1 cellular context compared by ENCODE assay signal in the genomic region with DNA sequence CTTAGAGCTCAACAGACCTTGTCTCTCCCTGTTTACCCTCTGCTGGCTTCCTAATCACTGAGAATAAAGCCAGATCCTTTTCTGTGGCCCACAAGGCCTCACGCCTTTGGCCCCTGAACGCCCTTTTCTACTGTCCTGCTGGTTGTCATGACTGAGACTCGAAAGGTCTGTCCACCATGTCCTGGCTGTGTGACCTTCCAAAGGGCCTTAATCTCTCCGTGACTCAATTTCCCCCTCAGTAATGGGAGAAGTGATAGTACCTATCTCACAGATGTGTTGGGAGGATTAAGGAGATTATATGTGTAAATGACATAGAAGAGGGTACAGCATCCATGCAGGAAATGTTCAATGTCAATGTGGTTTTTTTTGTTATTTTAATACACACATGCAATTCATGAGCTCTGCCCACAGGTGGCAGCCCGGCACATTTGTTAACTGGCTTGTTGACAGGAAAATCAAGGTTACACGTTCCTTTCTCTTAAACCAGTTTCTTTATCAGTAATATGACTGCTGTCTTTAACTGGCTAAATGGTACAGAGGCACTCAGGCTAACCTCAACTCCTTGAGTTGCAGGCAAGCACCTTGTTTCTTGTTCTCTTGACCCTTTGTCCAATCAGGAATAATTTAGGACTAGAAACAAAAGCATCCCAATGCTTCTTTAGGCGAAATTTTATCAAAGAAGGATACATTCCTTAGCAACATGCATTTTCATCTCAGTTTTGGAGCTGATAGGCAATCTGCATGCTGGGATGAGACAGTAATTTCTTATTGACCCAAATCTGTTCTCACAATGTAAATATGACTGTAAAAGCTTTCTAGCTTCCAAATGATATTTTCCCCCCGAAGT.
TF ChIP-seq lines count a peak whose summit lies in the region.

No MANE protein-coding gene starts in this region.

TF ChIP-seq in K562, 482 proteins besides CTCF, POLR2A, EP300 and RAD21 (continued from another document and continues in another):
- TF ChIP-seq, protein P1, sequence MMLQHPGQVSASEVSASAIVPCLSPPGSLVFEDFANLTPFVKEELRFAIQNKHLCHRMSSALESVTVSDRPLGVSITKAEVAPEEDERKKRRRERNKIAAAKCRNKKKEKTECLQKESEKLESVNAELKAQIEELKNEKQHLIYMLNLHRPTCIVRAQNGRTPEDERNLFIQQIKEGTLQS (IDR thresholded peaks at IDR 0.05): no peak
- TF ChIP-seq, protein P1 (CRISPR knock-in tag; conservative IDR thresholded peaks at IDR 0.05): no peak
- 0 out of 2 replicates have a peak, but pooled peaks have one; percentile 27 for TF ChIP-seq HDAC2 (IDR thresholded peaks at IDR 0.05)
- TF ChIP-seq PHF20 (IDR thresholded peaks at IDR 0.05; ENCODE audit: partially characterized antibody): no peak
- peak in 1 of 2 experiments; percentile 53; a peak in 2 of 4 replicates for TF ChIP-seq RCOR1 (IDR thresholded peaks at IDR 0.05; ENCODE audit: borderline replicate concordance in 1 of 2, low read depth in 2 of 2, low read length in 2 of 2)
- no peak for TF ChIP-seq ZNF707 (CRISPR knock-in tag; conservative IDR thresholded peaks at IDR 0.05)
- TF ChIP-seq, protein P2, sequence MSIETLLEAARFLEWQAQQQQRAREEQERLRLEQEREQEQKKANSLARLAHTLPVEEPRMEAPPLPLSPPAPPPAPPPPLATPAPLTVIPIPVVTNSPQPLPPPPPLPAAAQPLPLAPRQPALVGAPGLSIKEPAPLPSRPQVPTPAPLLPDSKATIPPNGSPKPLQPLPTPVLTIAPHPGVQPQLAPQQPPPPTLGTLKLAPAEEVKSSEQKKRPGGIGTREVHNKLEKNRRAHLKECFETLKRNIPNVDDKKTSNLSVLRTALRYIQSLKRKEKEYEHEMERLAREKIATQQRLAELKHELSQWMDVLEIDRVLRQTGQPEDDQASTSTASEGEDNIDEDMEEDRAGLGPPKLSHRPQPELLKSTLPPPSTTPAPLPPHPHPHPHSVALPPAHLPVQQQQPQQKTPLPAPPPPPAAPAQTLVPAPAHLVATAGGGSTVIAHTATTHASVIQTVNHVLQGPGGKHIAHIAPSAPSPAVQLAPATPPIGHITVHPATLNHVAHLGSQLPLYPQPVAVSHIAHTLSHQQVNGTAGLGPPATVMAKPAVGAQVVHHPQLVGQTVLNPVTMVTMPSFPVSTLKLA (conservative IDR thresholded peaks at IDR 0.05): peak; percentile 48 to 53; a peak in 3 of 4 replicates
- TF ChIP-seq, protein P3, sequence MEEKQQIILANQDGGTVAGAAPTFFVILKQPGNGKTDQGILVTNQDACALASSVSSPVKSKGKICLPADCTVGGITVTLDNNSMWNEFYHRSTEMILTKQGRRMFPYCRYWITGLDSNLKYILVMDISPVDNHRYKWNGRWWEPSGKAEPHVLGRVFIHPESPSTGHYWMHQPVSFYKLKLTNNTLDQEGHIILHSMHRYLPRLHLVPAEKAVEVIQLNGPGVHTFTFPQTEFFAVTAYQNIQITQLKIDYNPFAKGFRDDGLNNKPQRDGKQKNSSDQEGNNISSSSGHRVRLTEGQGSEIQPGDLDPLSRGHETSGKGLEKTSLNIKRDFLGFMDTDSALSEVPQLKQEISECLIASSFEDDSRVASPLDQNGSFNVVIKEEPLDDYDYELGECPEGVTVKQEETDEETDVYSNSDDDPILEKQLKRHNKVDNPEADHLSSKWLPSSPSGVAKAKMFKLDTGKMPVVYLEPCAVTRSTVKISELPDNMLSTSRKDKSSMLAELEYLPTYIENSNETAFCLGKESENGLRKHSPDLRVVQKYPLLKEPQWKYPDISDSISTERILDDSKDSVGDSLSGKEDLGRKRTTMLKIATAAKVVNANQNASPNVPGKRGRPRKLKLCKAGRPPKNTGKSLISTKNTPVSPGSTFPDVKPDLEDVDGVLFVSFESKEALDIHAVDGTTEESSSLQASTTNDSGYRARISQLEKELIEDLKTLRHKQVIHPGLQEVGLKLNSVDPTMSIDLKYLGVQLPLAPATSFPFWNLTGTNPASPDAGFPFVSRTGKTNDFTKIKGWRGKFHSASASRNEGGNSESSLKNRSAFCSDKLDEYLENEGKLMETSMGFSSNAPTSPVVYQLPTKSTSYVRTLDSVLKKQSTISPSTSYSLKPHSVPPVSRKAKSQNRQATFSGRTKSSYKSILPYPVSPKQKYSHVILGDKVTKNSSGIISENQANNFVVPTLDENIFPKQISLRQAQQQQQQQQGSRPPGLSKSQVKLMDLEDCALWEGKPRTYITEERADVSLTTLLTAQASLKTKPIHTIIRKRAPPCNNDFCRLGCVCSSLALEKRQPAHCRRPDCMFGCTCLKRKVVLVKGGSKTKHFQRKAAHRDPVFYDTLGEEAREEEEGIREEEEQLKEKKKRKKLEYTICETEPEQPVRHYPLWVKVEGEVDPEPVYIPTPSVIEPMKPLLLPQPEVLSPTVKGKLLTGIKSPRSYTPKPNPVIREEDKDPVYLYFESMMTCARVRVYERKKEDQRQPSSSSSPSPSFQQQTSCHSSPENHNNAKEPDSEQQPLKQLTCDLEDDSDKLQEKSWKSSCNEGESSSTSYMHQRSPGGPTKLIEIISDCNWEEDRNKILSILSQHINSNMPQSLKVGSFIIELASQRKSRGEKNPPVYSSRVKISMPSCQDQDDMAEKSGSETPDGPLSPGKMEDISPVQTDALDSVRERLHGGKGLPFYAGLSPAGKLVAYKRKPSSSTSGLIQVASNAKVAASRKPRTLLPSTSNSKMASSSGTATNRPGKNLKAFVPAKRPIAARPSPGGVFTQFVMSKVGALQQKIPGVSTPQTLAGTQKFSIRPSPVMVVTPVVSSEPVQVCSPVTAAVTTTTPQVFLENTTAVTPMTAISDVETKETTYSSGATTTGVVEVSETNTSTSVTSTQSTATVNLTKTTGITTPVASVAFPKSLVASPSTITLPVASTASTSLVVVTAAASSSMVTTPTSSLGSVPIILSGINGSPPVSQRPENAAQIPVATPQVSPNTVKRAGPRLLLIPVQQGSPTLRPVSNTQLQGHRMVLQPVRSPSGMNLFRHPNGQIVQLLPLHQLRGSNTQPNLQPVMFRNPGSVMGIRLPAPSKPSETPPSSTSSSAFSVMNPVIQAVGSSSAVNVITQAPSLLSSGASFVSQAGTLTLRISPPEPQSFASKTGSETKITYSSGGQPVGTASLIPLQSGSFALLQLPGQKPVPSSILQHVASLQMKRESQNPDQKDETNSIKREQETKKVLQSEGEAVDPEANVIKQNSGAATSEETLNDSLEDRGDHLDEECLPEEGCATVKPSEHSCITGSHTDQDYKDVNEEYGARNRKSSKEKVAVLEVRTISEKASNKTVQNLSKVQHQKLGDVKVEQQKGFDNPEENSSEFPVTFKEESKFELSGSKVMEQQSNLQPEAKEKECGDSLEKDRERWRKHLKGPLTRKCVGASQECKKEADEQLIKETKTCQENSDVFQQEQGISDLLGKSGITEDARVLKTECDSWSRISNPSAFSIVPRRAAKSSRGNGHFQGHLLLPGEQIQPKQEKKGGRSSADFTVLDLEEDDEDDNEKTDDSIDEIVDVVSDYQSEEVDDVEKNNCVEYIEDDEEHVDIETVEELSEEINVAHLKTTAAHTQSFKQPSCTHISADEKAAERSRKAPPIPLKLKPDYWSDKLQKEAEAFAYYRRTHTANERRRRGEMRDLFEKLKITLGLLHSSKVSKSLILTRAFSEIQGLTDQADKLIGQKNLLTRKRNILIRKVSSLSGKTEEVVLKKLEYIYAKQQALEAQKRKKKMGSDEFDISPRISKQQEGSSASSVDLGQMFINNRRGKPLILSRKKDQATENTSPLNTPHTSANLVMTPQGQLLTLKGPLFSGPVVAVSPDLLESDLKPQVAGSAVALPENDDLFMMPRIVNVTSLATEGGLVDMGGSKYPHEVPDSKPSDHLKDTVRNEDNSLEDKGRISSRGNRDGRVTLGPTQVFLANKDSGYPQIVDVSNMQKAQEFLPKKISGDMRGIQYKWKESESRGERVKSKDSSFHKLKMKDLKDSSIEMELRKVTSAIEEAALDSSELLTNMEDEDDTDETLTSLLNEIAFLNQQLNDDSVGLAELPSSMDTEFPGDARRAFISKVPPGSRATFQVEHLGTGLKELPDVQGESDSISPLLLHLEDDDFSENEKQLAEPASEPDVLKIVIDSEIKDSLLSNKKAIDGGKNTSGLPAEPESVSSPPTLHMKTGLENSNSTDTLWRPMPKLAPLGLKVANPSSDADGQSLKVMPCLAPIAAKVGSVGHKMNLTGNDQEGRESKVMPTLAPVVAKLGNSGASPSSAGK (IDR thresholded peaks at IDR 0.05): no peak
- peak; percentile 88 for TF ChIP-seq SMC3 (conservative IDR thresholded peaks at IDR 0.05; ENCODE audit: insufficient read depth, low read depth, low read length)
- 0 out of 2 replicates have a peak, but pooled peaks have one; percentile 31 for TF ChIP-seq FOXJ2 (tag; IDR thresholded peaks at IDR 0.05)
- 0 out of 2 replicates have a peak, but pooled peaks have one; percentile 27 for TF ChIP-seq FOXA1 (IDR thresholded peaks at IDR 0.05; ENCODE audit: borderline replicate concordance)
- 0 out of 2 replicates have a peak, but pooled peaks have one; percentile 36 for TF ChIP-seq TARDBP (IDR thresholded peaks at IDR 0.05)
- no peak for TF ChIP-seq POU5F1 (IDR thresholded peaks at IDR 0.05; ENCODE audit: borderline replicate concordance, low read depth, low read length, partially characterized antibody)
- TF ChIP-seq, protein P4, sequence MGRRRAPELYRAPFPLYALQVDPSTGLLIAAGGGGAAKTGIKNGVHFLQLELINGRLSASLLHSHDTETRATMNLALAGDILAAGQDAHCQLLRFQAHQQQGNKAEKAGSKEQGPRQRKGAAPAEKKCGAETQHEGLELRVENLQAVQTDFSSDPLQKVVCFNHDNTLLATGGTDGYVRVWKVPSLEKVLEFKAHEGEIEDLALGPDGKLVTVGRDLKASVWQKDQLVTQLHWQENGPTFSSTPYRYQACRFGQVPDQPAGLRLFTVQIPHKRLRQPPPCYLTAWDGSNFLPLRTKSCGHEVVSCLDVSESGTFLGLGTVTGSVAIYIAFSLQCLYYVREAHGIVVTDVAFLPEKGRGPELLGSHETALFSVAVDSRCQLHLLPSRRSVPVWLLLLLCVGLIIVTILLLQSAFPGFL (CRISPR knock-in tag; IDR thresholded peaks at IDR 0.05): no peak
- TF ChIP-seq ZNF764 (CRISPR knock-in tag; IDR thresholded peaks at IDR 0.05; ENCODE audit: low read depth): no peak
- no peak for TF ChIP-seq ZNF354B (CRISPR knock-in tag; IDR thresholded peaks at IDR 0.05)
- TF ChIP-seq YY1 (IDR thresholded peaks at IDR 0.05; ENCODE audit: borderline replicate concordance in 1 of 3, control insufficient read depth in 1 of 3, extremely low read depth in 1 of 3, insufficient read depth in 3 of 3, insufficient read length in 1 of 3, insufficient replicate concordance in 2 of 3, low read depth in 1 of 3, low read length in 2 of 3): no peak
- no peak for TF ChIP-seq ZNF212 (CRISPR knock-in tag; IDR thresholded peaks at IDR 0.05)
- TF ChIP-seq HNRNPUL1 (IDR thresholded peaks at IDR 0.05; ENCODE audit: low read length): no peak
- peak; percentile 46; the same call in 1 of the 2 replicates for TF ChIP-seq BHLHE40 (IDR thresholded peaks at IDR 0.05; ENCODE audit: low read length)
- TF ChIP-seq ZNF384 (IDR thresholded peaks at IDR 0.05; ENCODE audit: low read depth, low read length): peak; percentile 77; the same call in 1 of the 2 replicates
- peak; percentile 90 for TF ChIP-seq HMBOX1 (IDR thresholded peaks at IDR 0.05)
- TF ChIP-seq FOXK2 (conservative IDR thresholded peaks at IDR 0.05 in 1 of 2, IDR thresholded peaks at IDR 0.05 in 1 of 2; ENCODE audit: low read depth in 2 of 2): peak; percentile 88 to 93
- TF ChIP-seq SOX6 (IDR thresholded peaks at IDR 0.05): peak; percentile 36; the same call in 1 of the 2 replicates
- TF ChIP-seq FIP1L1 (IDR thresholded peaks at IDR 0.05; ENCODE audit: low read depth, low read length, poor library complexity, severe bottlenecking): no peak
- no peak for TF ChIP-seq PBX2 (CRISPR knock-in tag; IDR thresholded peaks at IDR 0.05; ENCODE audit: low read depth)
- TF ChIP-seq PBX2 (tag; conservative IDR thresholded peaks at IDR 0.05; ENCODE audit: low read depth): peak; percentile 40
- no peak for TF ChIP-seq NR2C2 (CRISPR knock-in tag; IDR thresholded peaks at IDR 0.05)
- TF ChIP-seq NR2C2 (tag; IDR thresholded peaks at IDR 0.05): no peak
- TF ChIP-seq, protein P5, sequence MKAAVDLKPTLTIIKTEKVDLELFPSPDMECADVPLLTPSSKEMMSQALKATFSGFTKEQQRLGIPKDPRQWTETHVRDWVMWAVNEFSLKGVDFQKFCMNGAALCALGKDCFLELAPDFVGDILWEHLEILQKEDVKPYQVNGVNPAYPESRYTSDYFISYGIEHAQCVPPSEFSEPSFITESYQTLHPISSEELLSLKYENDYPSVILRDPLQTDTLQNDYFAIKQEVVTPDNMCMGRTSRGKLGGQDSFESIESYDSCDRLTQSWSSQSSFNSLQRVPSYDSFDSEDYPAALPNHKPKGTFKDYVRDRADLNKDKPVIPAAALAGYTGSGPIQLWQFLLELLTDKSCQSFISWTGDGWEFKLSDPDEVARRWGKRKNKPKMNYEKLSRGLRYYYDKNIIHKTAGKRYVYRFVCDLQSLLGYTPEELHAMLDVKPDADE (conservative IDR thresholded peaks at IDR 0.05; ENCODE audit: control insufficient read depth, low read depth, low read length): no peak
- TF ChIP-seq GTF2B (IDR thresholded peaks at IDR 0.05; ENCODE audit: extremely low read depth, insufficient read length): no peak
